ENCODE assay signal across 1 cellular context in genomic region chr17:40584950-40585349, GRCh38.
TF ChIP-seq lines count a peak whose summit lies in the region.

No MANE protein-coding gene starts in this region.

TF ChIP-seq in K562, 482 proteins besides CTCF, POLR2A, EP300 and RAD21:
- TF ChIP-seq TRIM24 (IDR thresholded peaks at IDR 0.05) = peak in 1 of 2 experiments; percentile 53; a peak in 1 of 4 replicates
- TF ChIP-seq ZNF324 (CRISPR knock-in tag; IDR thresholded peaks at IDR 0.05) = 0 out of 2 replicates have a peak, but pooled peaks have one; percentile 6
